8 cellular contexts compared by ENCODE assay signal in genomic region chr3:196711838-196712513, GRCh38. TPM values are rescaled to one million over a fixed set of nuclear protein-coding genes. Genes with fewer than 3 reads are reported as not detected.
DNase-seq lines count a peak whose midpoint lies in the region; ATAC-seq, FAIRE-seq and TF ChIP-seq lines count a peak whose summit lies in the region.

CEP19 (minus strand) TSS chr3:196712250; CDS start chr3:196708657, 3,593 bp downstream.
PIGX (plus strand) TSS chr3:196712377.

- TF ChIP-seq RAD21 in HepG2 (CRISPR knock-in tag; IDR thresholded peaks at IDR 0.05) = peak; percentile 63

- H3K27ac ChIP-seq in HepG2 (ENCODE audit: extremely low read length, insufficient read depth, low read length) = peak within 1 kb of the TSS; percentile 79

- no peaks in the 10 kb centered on the region for H3K9me3 ChIP-seq in HepG2 (ENCODE audit: low read length)

- H3K9me3 Mint-ChIP-seq in activated CD4-positive, alpha-beta T cell treated with anti-CD3 and anti-CD28 coated beads, Interleukin-2, amount 10 ng/mL, durations not matched to agents 24 days and 14 days = no peaks in the 10 kb centered on the region

- in situ Hi-C loops in HepG2 (cut with HindIII; ENCODE audit: extremely low pct_ligation_motif_present, low pct_unique_long_range_greater_than_20kb) = no loop called here

- no peaks in the 10 kb centered on the region for H3K27me3 Mint-ChIP-seq in activated CD4-positive, alpha-beta T cell treated with anti-CD3 and anti-CD28 coated beads, Interleukin-2, amount 10 ng/mL, durations not matched to agents 24 days and 14 days

- H3K9ac ChIP-seq in HepG2 (ENCODE audit: insufficient read depth, low read depth, low read length) = peak within 1 kb of the TSS; percentile 87

- no TSS peak for BruUV-seq in HepG2 (replicated peaks; lab: Mats Ljungman, UMichigan)

- H2AFZ ChIP-seq in HepG2 (ENCODE audit: low read length) = peak within 1 kb of the TSS; percentile 91

- peak; percentile 89 for FAIRE-seq in GM19239 (lab: Jason Lieb, UNC)
- no peak for FAIRE-seq in HepG2 (lab: Jason Lieb, UNC)

- DNase-seq in BJ (ENCODE audit: low read depth) (peak; percentile 26), GM19239 (ENCODE audit: insufficient read length, low spot score) (peak; percentile 87), NCI-H510A treated with DMSO at 0.1 percent for 48 hours (lab: John Stamatoyannopoulos, UW) (peak; percentile 90), cortex of kidney (lab: John Stamatoyannopoulos, UW) (peak; percentile 82), HepG2 (ENCODE audit: low spot score) (peak; percentile 60)
- DNase-seq in activated CD4-positive, alpha-beta T cell treated with anti-CD3 and anti-CD28 coated beads, Interleukin-2, amount 10 ng/mL, durations not matched to agents 24 days and 14 days = peak; percentile 97
- DNase-seq in stimulated activated CD4-positive, alpha-beta T cell treated with anti-CD3 and anti-CD28 coated beads, Interleukin-2, amount 100 ng/mL, for 48 hours = peak; percentile 84 to 87

- CTCF ChIA-PET in BJ (lab: Yijun Ruan, JAX) (no interaction called here), HepG2 (lab: Yijun Ruan, JAX; ENCODE audit: low intra/inter-chr PET ratio, low total read pairs) (no interaction called here)

- peak; percentile 82 for ATAC-seq in HG03439 (IDR thresholded peaks at IDR 0.05; ENCODE audit: unreplicated experiment)
- ATAC-seq in HepG2 = peak; percentile 85

- H3K4me1 Mint-ChIP-seq in activated CD4-positive, alpha-beta T cell treated with anti-CD3 and anti-CD28 coated beads, Interleukin-2, amount 10 ng/mL, durations not matched to agents 24 days and 14 days = peaks cover 32% of the 10 kb centered on the region

- H3K4me1 ChIP-seq in HepG2 (ENCODE audit: insufficient read depth, low read length) = peaks cover 29% of the 10 kb centered on the region

- H3K4me3 Mint-ChIP-seq in activated CD4-positive, alpha-beta T cell treated with anti-CD3 and anti-CD28 coated beads, Interleukin-2, amount 10 ng/mL, durations not matched to agents 24 days and 14 days = peak within 1 kb of the TSS; percentile 88

- POLR2A ChIA-PET in BJ (lab: Charles Lee) (interaction anchor here (0.6 kb wide), 1 partner anchor 28 kb away, joined by 5 read pairs; the partner anchor contains the start of gene PAK2), HepG2 (lab: Yijun Ruan, JAX) (interaction anchor here (1.0 to 3.1 kb wide), 3 partner anchors 24 to 28 kb away, joined by 3 to 25 read pairs (median 4); partner anchors contain the start of gene PAK2)

- H4K20me1 ChIP-seq in HepG2 (ENCODE audit: insufficient read depth, low read length) = no peaks in the 10 kb centered on the region

- H3K4me2 ChIP-seq in HepG2 (ENCODE audit: low read depth, low read length) = peak within 1 kb of the TSS; percentile 99

- H3K27ac Mint-ChIP-seq in activated CD4-positive, alpha-beta T cell treated with anti-CD3 and anti-CD28 coated beads, Interleukin-2, amount 10 ng/mL, durations not matched to agents 24 days and 14 days = peak within 1 kb of the TSS; percentile 97

- no peak for TF ChIP-seq CTCF in BJ (IDR thresholded peaks at IDR 0.05; ENCODE audit: insufficient read depth, low read depth, low read length)
- TF ChIP-seq CTCF in HepG2 (CRISPR knock-in tag; IDR thresholded peaks at IDR 0.05) = no peak

- H3K36me3 ChIP-seq in BJ (ENCODE audit: control insufficient read depth, insufficient read depth, low read length) (no peaks in the 10 kb centered on the region), HepG2 (replicated peaks in 1 of 2; ENCODE audit: control insufficient read depth in 1 of 2, insufficient read depth in 2 of 2, low read length in 2 of 2) (no peaks in the 10 kb centered on the region)

- peaks cover 6% of the 10 kb centered on the region for H3K36me3 Mint-ChIP-seq in activated CD4-positive, alpha-beta T cell treated with anti-CD3 and anti-CD28 coated beads, Interleukin-2, amount 10 ng/mL, durations not matched to agents 24 days and 14 days (ENCODE audit: low read depth)

- peak within 1 kb of the TSS; percentile 82 for H3K4me3 ChIP-seq in BJ (ENCODE audit: low read depth, low read length)
- peak within 1 kb of the TSS; percentile 90 to 97 (median 91) for H3K4me3 ChIP-seq in HepG2 (replicated peaks in 1 of 3; ENCODE audit: insufficient read depth in 1 of 3, low read depth in 2 of 3, low read length in 3 of 3)

- intact Hi-C loops in activated CD4-positive, alpha-beta T cell treated with anti-CD3 and anti-CD28 coated beads, Interleukin-2, amount 10 ng/mL, durations not matched to agents 24 days and 14 days (cut with micrococcal nuclease) = loop anchor here (1.0 to 5.0 kb wide), 9 partner anchors 15 to 257 kb away; partner anchors contain the start of genes NCBP2, PAK2 and RNF168
- intact Hi-C loops in HepG2 (cut with micrococcal nuclease; ENCODE audit: unreplicated experiment) = loop anchor here (2.0 to 5.0 kb wide), 2 partner anchors 29 to 40 kb away; no protein-coding TSS in a partner anchor

- TF ChIP-seq EP300 in HepG2 (IDR thresholded peaks at IDR 0.05; ENCODE audit: low read depth in 2 of 2, low read length in 2 of 2) (no peak), HepG2 (CRISPR knock-in tag; IDR thresholded peaks at IDR 0.05; ENCODE audit: borderline replicate concordance) (no peak)

- H3K79me2 ChIP-seq in HepG2 (ENCODE audit: insufficient read depth, low read length) = no peaks in the 10 kb centered on the region

- 2% methylated on average over 8 of the region's 68 CpGs for WGBS in HepG2 (ENCODE audit: low lambda C conversion rate)

- TF ChIP-seq POLR2A in HepG2 (IDR thresholded peaks at IDR 0.05; ENCODE audit: insufficient read depth in 1 of 2, low read depth in 2 of 2, low read length in 2 of 2) = peak; percentile 44 to 87; a peak in 3 of 4 replicates

- H3K27me3 ChIP-seq in BJ (ENCODE audit: control insufficient read depth, insufficient read depth, low read length) (no peaks in the 10 kb centered on the region), HepG2 (ENCODE audit: control insufficient read depth in 1 of 2, insufficient read depth in 2 of 2, low read length in 2 of 2) (peaks cover 0 to 4% of the 10 kb centered on the region in 2 experiments; a peak in 1 of 5 replicates)

TF ChIP-seq in HepG2, 621 proteins besides CTCF, POLR2A, EP300 and RAD21 (continues in another document):
- no peak for TF ChIP-seq MAFF (IDR thresholded peaks at IDR 0.05; ENCODE audit: low read depth, low read length)

RNA-seq across cellular contexts. Expression of gene CEP19, which starts in this region (rescaled TPM):
- polyA plus RNA-seq in BJ (2011; rRNA removed) (1.9 and 2.4 TPM in 2 replicates), HepG2 (2011; rRNA removed) (0.43 and 0.48 TPM in 2 replicates)
- 0.38 and 0.46 TPM in 2 replicates for polyA minus RNA-seq in BJ (2011; rRNA and poly(A)+ RNA removed)
- total RNA-seq in activated CD4-positive, alpha-beta T cell treated with anti-CD3 and anti-CD28 coated beads, Interleukin-2, amount 10 ng/mL, durations not matched to agents 24 days and 14 days = 3.9 and 4.0 TPM in 2 replicates
- total RNA-seq in HepG2 (2016; rRNA removed; fragmentation: Illumina TruSeq; extraction: Trizol) = 1.2 and 1.5 TPM in 2 replicates
- 0.79 and 1.0 TPM in 2 replicates for total RNA-seq in HepG2 (2016; cell fraction: cytosol; rRNA removed; fragmentation: Illumina TruSeq; extraction: Trizol; ENCODE audit: low read depth)
- total RNA-seq in HepG2 (2016; cell fraction: insoluble cytoplasmic fraction; rRNA removed; fragmentation: Illumina TruSeq; extraction: Trizol) = 1.6 and 1.8 TPM in 2 replicates
- total RNA-seq in HepG2 (2016; cell fraction: membrane; rRNA removed; fragmentation: Illumina TruSeq; extraction: Trizol) = 2.4 and 3.0 TPM in 2 replicates
- 0.60 and 0.71 TPM in 2 replicates for total RNA-seq in HepG2 (2016; cell fraction: nucleus; rRNA removed; fragmentation: Illumina TruSeq; extraction: Trizol)
- 0.16 and 0.23 TPM in 2 replicates for polyA plus RNA-seq in HepG2 (2011; cell fraction: cytosol; rRNA removed)
- polyA plus RNA-seq in HepG2 (2011; cell fraction: nucleus; rRNA removed) = 0.10 TPM in 1 of 2 replicates, not detected in the other
- 0.32 and 0.53 TPM in 2 replicates for polyA plus RNA-seq in HepG2 (2012)
- 0.61 and 0.97 TPM in 2 replicates for polyA plus RNA-seq in HepG2 (2016; cell fraction: cytosol; fragmentation: Illumina TruSeq; extraction: Trizol; ENCODE audit: low read depth)
- polyA plus RNA-seq in HepG2 (2016; cell fraction: insoluble cytoplasmic fraction; fragmentation: Illumina TruSeq; extraction: Trizol; ENCODE audit: low read depth) = 1.2 and 1.5 TPM in 2 replicates
- polyA plus RNA-seq in HepG2 (2016; cell fraction: membrane; fragmentation: Illumina TruSeq; extraction: Trizol; ENCODE audit: low read depth) = 1.4 and 1.9 TPM in 2 replicates
- polyA plus RNA-seq in HepG2 (2016; cell fraction: nucleus; fragmentation: Illumina TruSeq; extraction: Trizol; ENCODE audit: insufficient read depth, low read depth) = 0.63 and 0.81 TPM in 2 replicates
- polyA minus RNA-seq in HepG2 (2011; rRNA and poly(A)+ RNA removed; ENCODE audit: low replicate concordance) = 0.12 and 0.42 TPM in 2 replicates
- polyA minus RNA-seq in HepG2 (2011; cell fraction: cytosol; rRNA and poly(A)+ RNA removed) = 0.30 and 0.53 TPM in 2 replicates
- 0.25 TPM in 1 of 2 replicates, not detected in the other for polyA minus RNA-seq in HepG2 (2011; cell fraction: nucleus; rRNA and poly(A)+ RNA removed)

RNA-seq across cellular contexts. Expression of gene PIGX, which starts in this region (rescaled TPM):
- polyA plus RNA-seq in BJ (2011; rRNA removed) (7.8 and 18.5 TPM in 2 replicates), HepG2 (2011; rRNA removed) (9.8 and 13.2 TPM in 2 replicates)
- polyA minus RNA-seq in BJ (2011; rRNA and poly(A)+ RNA removed) = 4.7 and 7.3 TPM in 2 replicates
- 54.3 and 54.5 TPM in 2 replicates for total RNA-seq in activated CD4-positive, alpha-beta T cell treated with anti-CD3 and anti-CD28 coated beads, Interleukin-2, amount 10 ng/mL, durations not matched to agents 24 days and 14 days
- total RNA-seq in HepG2 (2016; rRNA removed; fragmentation: Illumina TruSeq; extraction: Trizol) = 19.2 and 21.3 TPM in 2 replicates
- total RNA-seq in HepG2 (2016; cell fraction: cytosol; rRNA removed; fragmentation: Illumina TruSeq; extraction: Trizol; ENCODE audit: low read depth) = 14.5 and 16.7 TPM in 2 replicates
- total RNA-seq in HepG2 (2016; cell fraction: insoluble cytoplasmic fraction; rRNA removed; fragmentation: Illumina TruSeq; extraction: Trizol) = 20.4 TPM in 2 replicates
- 21.3 and 29.5 TPM in 2 replicates for total RNA-seq in HepG2 (2016; cell fraction: membrane; rRNA removed; fragmentation: Illumina TruSeq; extraction: Trizol)
- 13.8 and 14.2 TPM in 2 replicates for total RNA-seq in HepG2 (2016; cell fraction: nucleus; rRNA removed; fragmentation: Illumina TruSeq; extraction: Trizol)
- 7.1 and 12.4 TPM in 2 replicates for polyA plus RNA-seq in HepG2 (2011; cell fraction: cytosol; rRNA removed)
- polyA plus RNA-seq in HepG2 (2011; cell fraction: nucleus; rRNA removed) = 2.3 and 2.9 TPM in 2 replicates
- 8.7 and 12.5 TPM in 2 replicates for polyA plus RNA-seq in HepG2 (2012)
- 13.7 and 19.3 TPM in 2 replicates for polyA plus RNA-seq in HepG2 (2016; cell fraction: cytosol; fragmentation: Illumina TruSeq; extraction: Trizol; ENCODE audit: low read depth)
- 18.2 and 21.5 TPM in 2 replicates for polyA plus RNA-seq in HepG2 (2016; cell fraction: insoluble cytoplasmic fraction; fragmentation: Illumina TruSeq; extraction: Trizol; ENCODE audit: low read depth)
- polyA plus RNA-seq in HepG2 (2016; cell fraction: membrane; fragmentation: Illumina TruSeq; extraction: Trizol; ENCODE audit: low read depth) = 18.3 and 23.7 TPM in 2 replicates
- polyA plus RNA-seq in HepG2 (2016; cell fraction: nucleus; fragmentation: Illumina TruSeq; extraction: Trizol; ENCODE audit: insufficient read depth, low read depth) = 17.8 and 22.2 TPM in 2 replicates
- 5.1 and 15.9 TPM in 2 replicates for polyA minus RNA-seq in HepG2 (2011; rRNA and poly(A)+ RNA removed; ENCODE audit: low replicate concordance)
- polyA minus RNA-seq in HepG2 (2011; cell fraction: cytosol; rRNA and poly(A)+ RNA removed) = 7.3 and 7.4 TPM in 2 replicates
- polyA minus RNA-seq in HepG2 (2011; cell fraction: nucleus; rRNA and poly(A)+ RNA removed) = 4.1 and 5.0 TPM in 2 replicates

Comparison
In these comparisons a context has a peak if more than half of its experiments do, and no peak if none do; other contexts are left out.
1. Peak in every context shown above with its lines: DNase-seq, ATAC-seq, H3K4me3 ChIP-seq and H3K27ac ChIP-seq.
2. DNase-seq: peak in every context shown above with its lines; median percentile 97 in activated CD4-positive, alpha-beta T cell treated with anti-CD3 and anti-CD28 coated beads, Interleukin-2, amount 10 ng/mL, durations not matched to agents 24 days and 14 days; 90 in NCI-H510A treated with DMSO at 0.1 percent for 48 hours; 87 in GM19239; 86 in stimulated activated CD4-positive, alpha-beta T cell treated with anti-CD3 and anti-CD28 coated beads, Interleukin-2, amount 100 ng/mL, for 48 hours; 82 in cortex of kidney; 60 in HepG2; 26 in BJ.